Comparison of ENCODE assay signal across 1 cellular context in the genomic region with DNA sequence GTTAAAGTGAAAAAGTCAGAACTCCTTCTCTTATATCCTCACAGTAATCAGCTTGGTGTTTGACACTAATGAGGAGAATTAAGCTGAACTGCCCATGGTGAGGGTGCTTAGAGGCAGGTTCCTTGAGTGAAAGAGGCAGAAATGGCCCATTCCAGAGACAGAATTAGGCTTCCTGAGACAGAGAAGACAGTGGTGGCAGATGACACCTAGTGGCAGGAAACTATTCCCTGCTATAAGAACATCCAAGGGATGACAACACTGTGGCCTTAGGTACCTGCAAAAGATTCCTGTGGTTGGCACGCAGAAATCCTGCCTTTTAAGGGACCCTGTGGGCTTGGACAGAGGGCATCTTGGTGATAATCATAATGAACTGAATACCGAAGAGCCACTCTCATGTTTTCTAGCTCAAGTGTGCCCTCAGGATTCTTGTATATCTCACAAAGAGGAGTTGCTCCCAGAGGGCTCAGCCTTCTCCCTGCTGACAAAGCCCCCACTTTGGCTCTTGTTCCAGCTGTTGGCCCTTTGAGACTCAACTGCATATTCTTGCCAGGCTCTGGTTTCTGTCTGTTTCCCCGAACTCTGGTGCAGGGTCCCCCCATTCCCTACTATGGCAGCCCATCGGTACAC.
TF ChIP-seq lines count a peak whose summit lies in the region.

No MANE protein-coding gene starts in this region.

TF ChIP-seq in HepG2, 621 proteins besides CTCF, POLR2A, EP300 and RAD21 (continued from another document):
- no peak for TF ChIP-seq MLX (CRISPR knock-in tag; IDR thresholded peaks at IDR 0.05)
- no peak for TF ChIP-seq CENPT (CRISPR knock-in tag; IDR thresholded peaks at IDR 0.05; ENCODE audit: low read depth)
- TF ChIP-seq ZNF496 (CRISPR knock-in tag; IDR thresholded peaks at IDR 0.05; ENCODE audit: insufficient replicate concordance) = no peak
- TF ChIP-seq ZNF670 (CRISPR knock-in tag; IDR thresholded peaks at IDR 0.05; ENCODE audit: borderline replicate concordance) = no peak
